Comparison of ENCODE assay signal across 8 cellular contexts in the genomic region with DNA sequence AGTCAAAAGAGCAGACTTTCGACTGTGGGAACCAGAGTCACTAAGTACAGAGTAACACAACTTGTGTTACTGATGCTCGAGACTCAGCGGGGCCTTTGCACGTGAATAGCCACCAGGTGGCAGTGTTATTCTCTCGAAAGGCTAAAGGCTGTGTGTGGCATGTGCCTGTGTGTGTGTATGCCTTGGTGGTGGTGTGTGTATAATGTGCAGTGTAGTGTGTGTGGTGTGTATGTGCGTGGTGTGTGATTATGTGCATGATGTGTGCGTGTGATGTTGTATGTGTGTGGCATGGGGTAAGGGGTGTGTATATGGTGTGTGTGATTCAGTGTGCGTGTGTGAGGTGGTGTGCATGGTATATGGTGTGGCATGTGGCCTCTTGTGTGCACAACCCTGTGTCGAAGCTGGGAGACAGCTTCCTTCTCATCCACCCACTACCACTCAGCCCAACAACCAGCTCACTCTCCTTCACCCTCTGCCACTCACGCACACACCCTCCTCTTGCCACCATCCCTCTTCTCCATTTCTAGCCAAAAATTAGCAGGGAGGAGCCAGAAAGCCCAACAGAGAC.
DNase-seq lines count a peak whose midpoint lies in the region; ATAC-seq, FAIRE-seq and TF ChIP-seq lines count a peak whose summit lies in the region.

No MANE protein-coding gene starts in this region.

- no peak for TF ChIP-seq EP300 in GM12878 (IDR thresholded peaks at IDR 0.05; ENCODE audit: borderline replicate concordance in 1 of 2, control insufficient read depth in 1 of 2, low read depth in 2 of 2, low read length in 2 of 2)

- no peaks in the 10 kb centered on the region for H4K20me1 ChIP-seq in GM12878 (ENCODE audit: control insufficient read depth, insufficient read depth)

- TF ChIP-seq POLR2A in GM12878 (IDR thresholded peaks at IDR 0.05; ENCODE audit: low read depth, low read length): no peak

- RAD21 ChIA-PET in GM12878 (lab: Charles Lee; ENCODE audit: unreplicated experiment): interaction anchor here (1.2 to 2.7 kb wide), 7 partner anchors 11 to 289 kb away, joined by 3 to 20 read pairs (median 8); no protein-coding TSS in a partner anchor

- peak; percentile 92 for FAIRE-seq in G401.6 (lab: Jason Lieb, UNC)
- FAIRE-seq in TTC549 (lab: Jason Lieb, UNC): peak; percentile 60
- FAIRE-seq in GM12878 (lab: Jason Lieb, UNC): peak; percentile 98

- in situ Hi-C loops in GM12878 (cut with MboI): loop anchor here (5.0 kb wide), 1 partner anchor 276 kb away; no protein-coding TSS in a partner anchor

- H3K79me2 ChIP-seq in GM12878 (ENCODE audit: control insufficient read depth, insufficient read depth, low read length): no peaks in the 10 kb centered on the region

- peak; percentile 93 for TF ChIP-seq RAD21 in GM12878 (IDR thresholded peaks at IDR 0.05; ENCODE audit: insufficient read depth, low read depth, low read length)

- DNase-seq in NCI-H2107 (lab: John Stamatoyannopoulos, UW) (peak; percentile 80), GM12878 (ENCODE audit: low read depth, low spot score) (peak; percentile 57), iPS DF 6.9 (ENCODE audit: low read depth, low spot score) (peak; percentile 70)
- peak; percentile 46 to 64 for DNase-seq in stimulated activated CD4-positive, alpha-beta T cell treated with anti-CD3 and anti-CD28 coated beads, Interleukin-12 subunit alpha, Interleukin-12 subunit beta, amount 100 ng/mL, for 24 hours (ENCODE audit: low read depth in 2 of 2)

- no peak overlapping the region for H2AFZ ChIP-seq in GM12878 (ENCODE audit: control insufficient read depth, low read depth, low read length)

- H3K27ac ChIP-seq in GM12878 (ENCODE audit: control insufficient read depth, insufficient read depth) (no peak overlapping the region), iPS DF 6.9 (ENCODE audit: low read length) (no peak overlapping the region)

- SMC1A ChIA-PET in GM12878 (lab: Charles Lee; ENCODE audit: uncharacterized antibody, unreplicated experiment): interaction anchor here (0.6 to 12.0 kb wide), 11 partner anchors 10 to 289 kb away, joined by 3 to 71 read pairs (median 4); no protein-coding TSS in a partner anchor

- WGBS in GM12878 (ENCODE audit: insufficient coverage, insufficient replicate concordance, low lambda C conversion rate, missing lambda C conversion rate): 18% methylated on average over 10 of the region's 10 CpGs
- WGBS in iPS DF 6.9 (ENCODE audit: insufficient coverage, insufficient read length): 100% methylated on average over 2 of the region's 10 CpGs

- H3K27me3 ChIP-seq in GM12878 (replicated peaks in 1 of 2; ENCODE audit: control insufficient read depth in 2 of 2, insufficient read depth in 2 of 2, low read length in 1 of 2) (no peaks in the 10 kb centered on the region), iPS DF 6.9 (ENCODE audit: control insufficient read depth, insufficient read depth, low read length) (no peaks in the 10 kb centered on the region)

- no peak overlapping the region for H3K9ac ChIP-seq in GM12878 (ENCODE audit: control insufficient read depth, insufficient read depth, low read length)

- no TSS peak for BruUV-seq in GM12878 (replicated peaks; lab: Mats Ljungman, UMichigan)

- ATAC-seq in HG02642 (IDR thresholded peaks at IDR 0.05; ENCODE audit: poor library complexity, unreplicated experiment) (peak; percentile 76), GM12878 (peak; percentile 99), HG02973 (IDR thresholded peaks at IDR 0.05; ENCODE audit: unreplicated experiment) (no peak)

- no peak overlapping the region for H3K4me2 ChIP-seq in GM12878 (ENCODE audit: control insufficient read depth, insufficient read depth)

- TF ChIP-seq CTCF in GM12878 (IDR thresholded peaks at IDR 0.05 in 2 of 3, conservative IDR thresholded peaks at IDR 0.05 in 1 of 3; ENCODE audit: control insufficient read depth in 2 of 3, extremely low read depth in 1 of 3, insufficient read depth in 1 of 3, low read depth in 3 of 3, low read length in 3 of 3): peak; percentile 80 to 91 (median 83)

- intact Hi-C loops in GM12878 (cut with micrococcal nuclease; ENCODE audit: unreplicated experiment): loop anchor here (1.0 to 10.0 kb wide), 3 partner anchors 103 to 289 kb away; no protein-coding TSS in a partner anchor

- H3K4me1 ChIP-seq in GM12878 (ENCODE audit: control insufficient read depth, insufficient read depth, low read length) (no peaks in the 10 kb centered on the region), iPS DF 6.9 (ENCODE audit: control insufficient read depth, insufficient read depth, low read length) (peaks cover 11% of the 10 kb centered on the region; the same call in 1 of the 2 replicates)

- POLR2A ChIA-PET in GM12878 (lab: Charles Lee): no interaction called here

- CTCF ChIA-PET in GM12878 (lab: Yijun Ruan, JAX): interaction anchor here (0.6 to 9.6 kb wide), 12 partner anchors 9 to 298 kb away, joined by 3 to 118 read pairs (median 4); no protein-coding TSS in a partner anchor

- no peaks in the 10 kb centered on the region for H3K36me3 ChIP-seq in GM12878 (ENCODE audit: control insufficient read depth in 2 of 2, insufficient read depth in 2 of 2, low read length in 1 of 2)
- no peaks in the 10 kb centered on the region for H3K36me3 ChIP-seq in iPS DF 6.9 (ENCODE audit: control insufficient read depth, insufficient read depth, low read length)

- no peak overlapping the region for H3K4me3 ChIP-seq in GM12878
- no peak overlapping the region for H3K4me3 ChIP-seq in iPS DF 6.9 (ENCODE audit: low read length)

- H3K9me3 ChIP-seq in GM12878 (replicated peaks; ENCODE audit: control insufficient read depth, insufficient read depth, low read length) (no peaks in the 10 kb centered on the region), iPS DF 6.9 (ENCODE audit: control insufficient read depth, insufficient read depth, low read length) (no peaks in the 10 kb centered on the region)

TF ChIP-seq in GM12878, 131 proteins besides CTCF, POLR2A, EP300 and RAD21:
- 0 out of 2 replicates have a peak, but pooled peaks have one; percentile 45 for TF ChIP-seq RB1 (IDR thresholded peaks at IDR 0.05; ENCODE audit: borderline replicate concordance)
- TF ChIP-seq SMC3 (IDR thresholded peaks at IDR 0.05; ENCODE audit: borderline replicate concordance, low read length): peak; percentile 99
- TF ChIP-seq ZNF622 (IDR thresholded peaks at IDR 0.05): no peak
- peak; percentile 51; the same call in 1 of the 3 replicates for TF ChIP-seq POU2F2 (IDR thresholded peaks at IDR 0.05; ENCODE audit: borderline replicate concordance, low read depth, low read length)
- TF ChIP-seq ATF7 (IDR thresholded peaks at IDR 0.05; ENCODE audit: low read depth): 0 out of 2 replicates have a peak, but pooled peaks have one; percentile 29
- no peak for TF ChIP-seq SIN3A (IDR thresholded peaks at IDR 0.05; ENCODE audit: low read depth, low read length)
- peak; percentile 75 for TF ChIP-seq YY1 (IDR thresholded peaks at IDR 0.05; ENCODE audit: low read depth, low read length)
- TF ChIP-seq CREB1 (IDR thresholded peaks at IDR 0.05; ENCODE audit: low read depth): no peak
- TF ChIP-seq PML (IDR thresholded peaks at IDR 0.05; ENCODE audit: low read length): no peak
- no peak for TF ChIP-seq CHD4 (IDR thresholded peaks at IDR 0.05)
- TF ChIP-seq SP1 (IDR thresholded peaks at IDR 0.05; ENCODE audit: low read depth, low read length): peak; percentile 24
- TF ChIP-seq RUNX3 (IDR thresholded peaks at IDR 0.05; ENCODE audit: low read length): peak; percentile 13; the same call in 1 of the 2 replicates
- TF ChIP-seq HDGF (IDR thresholded peaks at IDR 0.05): peak; percentile 99
- peak; percentile 92 for TF ChIP-seq NBN (IDR thresholded peaks at IDR 0.05)
- no peak for TF ChIP-seq SUPT20H (IDR thresholded peaks at IDR 0.05; ENCODE audit: borderline replicate concordance, control insufficient read depth, low read depth, low read length)
- TF ChIP-seq SMARCA5 (IDR thresholded peaks at IDR 0.05): peak; percentile 24; the same call in 1 of the 2 replicates
- peak; percentile 72 for TF ChIP-seq RELA (IDR thresholded peaks at IDR 0.05; ENCODE audit: borderline replicate concordance, partially characterized antibody)
- no peak for TF ChIP-seq DPF2 (IDR thresholded peaks at IDR 0.05)
- TF ChIP-seq YBX1 (IDR thresholded peaks at IDR 0.05): peak; percentile 50; the same call in 1 of the 2 replicates
- peak; percentile 56; the same call in 1 of the 2 replicates for TF ChIP-seq STAT1 (conservative IDR thresholded peaks at IDR 0.05)
- TF ChIP-seq, protein P1, sequence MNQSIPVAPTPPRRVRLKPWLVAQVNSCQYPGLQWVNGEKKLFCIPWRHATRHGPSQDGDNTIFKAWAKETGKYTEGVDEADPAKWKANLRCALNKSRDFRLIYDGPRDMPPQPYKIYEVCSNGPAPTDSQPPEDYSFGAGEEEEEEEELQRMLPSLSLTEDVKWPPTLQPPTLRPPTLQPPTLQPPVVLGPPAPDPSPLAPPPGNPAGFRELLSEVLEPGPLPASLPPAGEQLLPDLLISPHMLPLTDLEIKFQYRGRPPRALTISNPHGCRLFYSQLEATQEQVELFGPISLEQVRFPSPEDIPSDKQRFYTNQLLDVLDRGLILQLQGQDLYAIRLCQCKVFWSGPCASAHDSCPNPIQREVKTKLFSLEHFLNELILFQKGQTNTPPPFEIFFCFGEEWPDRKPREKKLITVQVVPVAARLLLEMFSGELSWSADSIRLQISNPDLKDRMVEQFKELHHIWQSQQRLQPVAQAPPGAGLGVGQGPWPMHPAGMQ (IDR thresholded peaks at IDR 0.05; ENCODE audit: borderline replicate concordance): peak; percentile 31; the same call in 1 of the 2 replicates
- peak; percentile 70 to 82; a peak in 3 of 4 replicates for TF ChIP-seq BHLHE40 (IDR thresholded peaks at IDR 0.05; ENCODE audit: borderline replicate concordance in 1 of 2, low read depth in 2 of 2, low read length in 1 of 2)
- no peak for TF ChIP-seq HDAC2 (IDR thresholded peaks at IDR 0.05)
